25 cellular contexts compared by ENCODE assay signal in genomic region chr3:31159331-31160039, GRCh38.
"Had no signal": no experiment of that assay in that cellular context is flagged by ENCODE, and none has a peak within 500 bp of the region (broad histone marks: within the 10 kb centered on the region; RNA-seq: fewer than 3 reads in every experiment).

No MANE protein-coding gene starts in this region.

- H3K4me2 ChIP-seq: smooth muscle cell had no signal

- H3K4me3 ChIP-seq: colonic mucosa, prostate gland, right atrium auricular region, smooth muscle cell, testis, upper lobe of left lung had no signal

- DNase-seq: activated CD4-positive, alpha-beta T cell treated with anti-CD3 and anti-CD28 coated beads, Interleukin-2, amount 10 ng/mL, durations not matched to agents 24 days and 14 days; activated CD8-positive, alpha-beta T cell treated with anti-CD3 and anti-CD28 coated beads for 36 hours; activated naive CD4-positive, alpha-beta T cell treated with anti-CD3 and anti-CD28 coated beads for 36 hours; activated T-cell treated with anti-CD3 and anti-CD28 coated beads, Interleukin-2, amount 50 U/mL, for 1 hour; anterior cingulate cortex; central memory CD4-positive, alpha-beta T cell; colonic mucosa; erythroblast; foreskin fibroblast; glutamatergic neuron; hippocampal formation; islet precursor cell; left colon; mammary epithelial cell; stimulated activated CD4-positive, alpha-beta T cell treated with anti-CD3 and anti-CD28 coated beads, Interleukin-4, amount 100 ng/mL, for 4 hours; testis; upper lobe of left lung had no signal

- H3K4me1 ChIP-seq: colonic mucosa, prostate gland, right atrium auricular region, testis, upper lobe of left lung had no signal

- H3K27ac ChIP-seq: colonic mucosa, prostate gland, right atrium auricular region, testis, upper lobe of left lung had no signal

- H3K27ac Mint-ChIP-seq: activated CD4-positive, alpha-beta T cell treated with anti-CD3 and anti-CD28 coated beads, Interleukin-2, amount 10 ng/mL, durations not matched to agents 24 days and 14 days; activated CD8-positive, alpha-beta T cell treated with anti-CD3 and anti-CD28 coated beads for 36 hours; activated naive CD4-positive, alpha-beta T cell treated with anti-CD3 and anti-CD28 coated beads for 36 hours; activated T-helper 2 cell treated with anti-CD3 and anti-CD28 coated beads, Interferon-gamma antibody, Interleukin-2, Interleukin-4, amounts not matched to agents 10 μg/mL and 5 μg/mL and 100 μg/mL, durations not matched to agents 14 hours and 24 hours and 36 hours; brain; stimulated activated memory B cell treated with anti-CD40 and anti-IgM and Interleukin-4, amounts not matched to agents 10 μg/mL and 1 μg/mL and 100 μg/mL, for 72 hours; T-helper 1 cell treated with Interleukin-12 subunit alpha and Interleukin-12 subunit beta and Interleukin-4 antibody, amounts not matched to agents 30 μg/mL and 1 μg/mL, for 36 hours had no signal

- H3K9me3 Mint-ChIP-seq: activated CD8-positive, alpha-beta T cell treated with anti-CD3 and anti-CD28 coated beads for 36 hours; activated naive CD4-positive, alpha-beta T cell treated with anti-CD3 and anti-CD28 coated beads for 36 hours; activated T-helper 2 cell treated with anti-CD3 and anti-CD28 coated beads, Interferon-gamma antibody, Interleukin-2, Interleukin-4, amounts not matched to agents 10 μg/mL and 5 μg/mL and 100 μg/mL, durations not matched to agents 14 hours and 24 hours and 36 hours; brain had no signal

- H3K9me3 ChIP-seq: colonic mucosa, prostate gland, right atrium auricular region, testis, upper lobe of left lung had no signal

- H3K4me3 Mint-ChIP-seq: activated CD4-positive, alpha-beta T cell treated with anti-CD3 and anti-CD28 coated beads, Interleukin-2, amount 10 ng/mL, durations not matched to agents 24 days and 14 days; activated CD8-positive, alpha-beta T cell treated with anti-CD3 and anti-CD28 coated beads for 36 hours; activated naive CD4-positive, alpha-beta T cell treated with anti-CD3 and anti-CD28 coated beads for 36 hours; brain; neural crest cell; stimulated activated memory B cell treated with anti-CD40 and anti-IgM and Interleukin-4, amounts not matched to agents 10 μg/mL and 1 μg/mL and 100 μg/mL, for 72 hours; T-helper 1 cell treated with Interleukin-12 subunit alpha and Interleukin-12 subunit beta and Interleukin-4 antibody, amounts not matched to agents 30 μg/mL and 1 μg/mL, for 36 hours had no signal

- ATAC-seq: activated CD8-positive, alpha-beta T cell treated with anti-CD3 and anti-CD28 coated beads for 36 hours; left colon; stimulated activated memory B cell treated with anti-CD40 and anti-IgM and Interleukin-4, amounts not matched to agents 10 μg/mL and 1 μg/mL and 100 μg/mL, for 72 hours had no signal

- H3K36me3 ChIP-seq: colonic mucosa, prostate gland, right atrium auricular region, upper lobe of left lung had no signal

- H3K27me3 Mint-ChIP-seq: activated CD4-positive, alpha-beta T cell treated with anti-CD3 and anti-CD28 coated beads, Interleukin-2, amount 10 ng/mL, durations not matched to agents 24 days and 14 days; activated CD8-positive, alpha-beta T cell treated with anti-CD3 and anti-CD28 coated beads for 36 hours; brain; stimulated activated memory B cell treated with anti-CD40 and anti-IgM and Interleukin-4, amounts not matched to agents 10 μg/mL and 1 μg/mL and 100 μg/mL, for 72 hours had no signal

- H3K36me3 Mint-ChIP-seq: brain; stimulated activated memory B cell treated with anti-CD40 and anti-IgM and Interleukin-4, amounts not matched to agents 10 μg/mL and 1 μg/mL and 100 μg/mL, for 72 hours had no signal

- H3K4me1 Mint-ChIP-seq: neural crest cell had no signal

- H3K27me3 ChIP-seq: colonic mucosa, right atrium auricular region, testis, upper lobe of left lung had no signal
